In the genomic region with DNA sequence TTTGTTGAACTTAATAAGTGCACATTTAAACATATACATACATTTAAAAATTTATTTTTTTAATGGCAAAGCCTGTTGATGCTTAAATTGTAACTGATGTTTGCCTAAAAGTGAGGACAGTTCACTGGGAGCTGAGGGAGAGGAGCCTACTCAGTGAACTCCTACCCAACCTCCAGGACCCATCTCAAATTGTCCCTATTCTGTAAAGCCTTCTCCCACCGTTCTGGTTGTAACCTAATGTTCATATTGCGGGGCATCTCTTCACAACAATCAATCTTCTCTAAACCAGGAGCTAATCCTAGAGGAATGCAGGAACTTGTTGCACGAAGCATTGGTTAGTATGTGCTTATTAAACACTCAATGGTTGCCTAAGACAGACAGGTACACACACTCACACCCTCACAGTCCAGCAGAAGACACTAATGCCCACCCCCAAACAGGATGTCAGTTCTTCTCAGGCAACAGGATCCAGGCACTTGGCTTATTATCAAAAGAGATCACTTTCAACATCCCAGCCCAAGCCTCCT, we compare ENCODE assay signal across 13 cellular contexts. TPM values are rescaled to one million over a fixed set of nuclear protein-coding genes. Genes with fewer than 3 reads are reported as not detected.
DNase-seq lines count a peak whose midpoint lies in the region; ATAC-seq, FAIRE-seq and TF ChIP-seq lines count a peak whose summit lies in the region.
"Had no signal": no experiment of that assay in that cellular context is flagged by ENCODE, and none has a peak within 500 bp of the region (broad histone marks: within the 10 kb centered on the region; RNA-seq: fewer than 3 reads in every experiment).

No MANE protein-coding gene starts in this region.

- no peaks in the 10 kb centered on the region for H4K20me1 ChIP-seq in H9 (ENCODE audit: control insufficient read depth, insufficient read depth, insufficient read length)

- no peak overlapping the region for H2BK20ac ChIP-seq in H9 (ENCODE audit: low read depth, low read length, poor library complexity, severe bottlenecking)

- H3K9me3 Mint-ChIP-seq in H9 (no peaks in the 10 kb centered on the region), endothelial cell (ENCODE audit: unreplicated experiment) (no peaks in the 10 kb centered on the region)
- no peaks in the 10 kb centered on the region for H3K9me3 Mint-ChIP-seq in natural killer cell treated with Interleukin-12 subunit alpha and Interleukin-12 subunit beta and Interleukin-15 and Interleukin-18, amount 100 ng/mL, for 72 hours

- TF ChIP-seq POLR2A in A549 (IDR thresholded peaks at IDR 0.05; ENCODE audit: low read length), result no peak

- no peak for TF ChIP-seq EP300 in A549 (IDR thresholded peaks at IDR 0.05)

- no peak overlapping the region for H4K8ac ChIP-seq in H9 (replicated peaks; ENCODE audit: insufficient read length, low read depth, low read length)

- CTCF ChIA-PET in A549 (lab: Yijun Ruan, JAX), result interaction anchor here (1.0 kb wide), 1 partner anchor 13 kb away, joined by 3 read pairs; no protein-coding TSS in a partner anchor

- H4K5ac ChIP-seq in H9 (ENCODE audit: insufficient read length, low read depth, low read length), result no peak overlapping the region

- peaks cover 19 to 23% of the 10 kb centered on the region in 2 experiments for H3K4me1 Mint-ChIP-seq in H9
- H3K4me1 Mint-ChIP-seq in natural killer cell treated with Interleukin-12 subunit alpha and Interleukin-12 subunit beta and Interleukin-15 and Interleukin-18, amount 100 ng/mL, for 72 hours (ENCODE audit: low read depth in 2 of 2), result peaks cover 4 to 10% of the 10 kb centered on the region in 2 donors
- H3K4me1 Mint-ChIP-seq in endothelial cell (ENCODE audit: unreplicated experiment), result no peaks in the 10 kb centered on the region

- no peak overlapping the region for H2BK15ac ChIP-seq in H9 (ENCODE audit: low read depth, low read length)

- FAIRE-seq in A549 (lab: Jason Lieb, UNC), result no peak

- H2BK120ac ChIP-seq in H9 (ENCODE audit: low read depth, low read length, poor library complexity, severe bottlenecking), result no peak overlapping the region

- DNase-seq in A549 (ENCODE audit: low read depth in 1 of 2, low spot score in 1 of 2) (no peak), H9 (no peak), GM20000 (ENCODE audit: low spot score) (no peak), NCI-H2227 (lab: John Stamatoyannopoulos, UW; ENCODE audit: unreplicated experiment) (no peak), hepatic stellate cell (ENCODE audit: low spot score) (no peak), endothelial cell (ENCODE audit: low spot score) (no peak)
- no peak for DNase-seq in natural killer cell treated with Interleukin-12 subunit alpha and Interleukin-12 subunit beta and Interleukin-15 and Interleukin-18, amount 100 ng/mL, for 72 hours (ENCODE audit: low spot score)
- DNase-seq: activated CD8-positive, alpha-beta memory T cell treated with anti-CD3 and anti-CD28 coated beads, Interleukin-2, amount 50 U/mL, for 4 hours; foreskin keratinocyte; T1000 had no signal

- no peaks in the 10 kb centered on the region for H3K79me2 ChIP-seq in H9 (ENCODE audit: insufficient read depth, low read length)

- peak overlapping the region; percentile 1 to 92; a peak in 3 of 5 replicates for H3K4me3 Mint-ChIP-seq in H9
- H3K4me3 Mint-ChIP-seq in natural killer cell treated with Interleukin-12 subunit alpha and Interleukin-12 subunit beta and Interleukin-15 and Interleukin-18, amount 100 ng/mL, for 72 hours, result peak overlapping the region; percentile 8
- no peak overlapping the region for H3K4me3 Mint-ChIP-seq in endothelial cell (ENCODE audit: unreplicated experiment)

- H3K18ac ChIP-seq in H9 (ENCODE audit: insufficient read length, low read depth, low read length), result no peak overlapping the region

- H2BK12ac ChIP-seq in H9 (ENCODE audit: insufficient read length, low read depth, low read length), result no peak overlapping the region

- H2AFZ ChIP-seq in H9 (ENCODE audit: low read length), result no peak overlapping the region

- no peak overlapping the region for H3K9ac ChIP-seq in H9 (ENCODE audit: extremely low read depth, insufficient read length, low read length)

- no peak overlapping the region for H4K91ac ChIP-seq in H9 (ENCODE audit: insufficient read length, low read depth, low read length)

- no peak overlapping the region for H2AK5ac ChIP-seq in H9 (ENCODE audit: insufficient read length, low read length)

- no peak for ATAC-seq in A549
- ATAC-seq in natural killer cell treated with Interleukin-12 subunit alpha and Interleukin-12 subunit beta and Interleukin-15 and Interleukin-18, amount 100 ng/mL, for 72 hours, result no peak
- ATAC-seq: foreskin keratinocyte had no signal

- H3K4me2 ChIP-seq in A549, result peak overlapping the region; percentile 97
- H3K4me2 ChIP-seq in H9 (ENCODE audit: insufficient read depth, insufficient read length, low read length), result no peak overlapping the region

- no peak for TF ChIP-seq RAD21 in A549 (conservative IDR thresholded peaks at IDR 0.05 in 1 of 2, IDR thresholded peaks at IDR 0.05 in 1 of 2)

- peaks cover 64% of the 10 kb centered on the region for H3K4me1 ChIP-seq in A549
- no peaks in the 10 kb centered on the region for H3K4me1 ChIP-seq in H9 (ENCODE audit: insufficient read depth, low read length)

- no peak for TF ChIP-seq CTCF in A549 (IDR thresholded peaks at IDR 0.05)
- TF ChIP-seq CTCF in H9 (conservative IDR thresholded peaks at IDR 0.05), result no peak
- no peak for TF ChIP-seq CTCF in GM20000 (IDR thresholded peaks at IDR 0.05; ENCODE audit: extremely low read depth, missing control alignments)
- TF ChIP-seq CTCF in endothelial cell (IDR thresholded peaks at IDR 0.05; ENCODE audit: unreplicated experiment), result no peak

- H3K79me1 ChIP-seq in H9 (ENCODE audit: insufficient read depth, low read depth, low read length, poor library complexity, severe bottlenecking), result no peaks in the 10 kb centered on the region

- 92% methylated on average over 3 of the region's 3 CpGs for WGBS in A549 (ENCODE audit: missing lambda C conversion rate)
- no CpG with 5 or more reads among the region's 3 CpGs for WGBS in H9 (ENCODE audit: extremely low coverage, insufficient read length, low lambda C conversion rate)

- H3K27me3 ChIP-seq in H9 (ENCODE audit: insufficient read depth, low read length), result peaks cover 5% of the 10 kb centered on the region; the same call in 1 of the 2 replicates

- peaks cover 3% of the 10 kb centered on the region for H3K23me2 ChIP-seq in H9 (ENCODE audit: insufficient read length, low read depth, low read length, poor library complexity, severe bottlenecking)

- H3K23ac ChIP-seq in H9 (ENCODE audit: insufficient read length, low read depth, low read length), result no peak overlapping the region

- H3K36me3 Mint-ChIP-seq in H9 (ENCODE audit: insufficient read depth in 1 of 3, low read depth in 3 of 3) (no peaks in the 10 kb centered on the region), endothelial cell (ENCODE audit: low read depth, unreplicated experiment) (no peaks in the 10 kb centered on the region)
- H3K36me3 Mint-ChIP-seq in natural killer cell treated with Interleukin-12 subunit alpha and Interleukin-12 subunit beta and Interleukin-15 and Interleukin-18, amount 100 ng/mL, for 72 hours, result no peaks in the 10 kb centered on the region

- H3K27me3 Mint-ChIP-seq in H9 (ENCODE audit: low read depth) (peaks cover 58% of the 10 kb centered on the region), endothelial cell (ENCODE audit: unreplicated experiment) (peaks cover 5% of the 10 kb centered on the region)
- H3K27me3 Mint-ChIP-seq in natural killer cell treated with Interleukin-12 subunit alpha and Interleukin-12 subunit beta and Interleukin-15 and Interleukin-18, amount 100 ng/mL, for 72 hours, result peaks cover 32 to 44% of the 10 kb centered on the region in 2 donors

- H3K27ac Mint-ChIP-seq in H9 (peak overlapping the region in 1 of 3 experiments; percentile 8; a peak in 1 of 7 replicates), endothelial cell (ENCODE audit: unreplicated experiment) (no peak overlapping the region)
- no peak overlapping the region for H3K27ac Mint-ChIP-seq in natural killer cell treated with Interleukin-12 subunit alpha and Interleukin-12 subunit beta and Interleukin-15 and Interleukin-18, amount 100 ng/mL, for 72 hours

- H3K4me3 ChIP-seq in A549, result no peak overlapping the region

- H2BK5ac ChIP-seq in H9 (ENCODE audit: insufficient read length, low read length), result no peak overlapping the region

- H3K4ac ChIP-seq in H9 (ENCODE audit: low read depth, low read length), result no peak overlapping the region

- POLR2A ChIA-PET in A549 (lab: Yijun Ruan, JAX), result interaction anchor here (1.2 kb wide), 1 partner anchor 52 kb away, joined by 3 read pairs; no protein-coding TSS in a partner anchor

- H3T11ph ChIP-seq in H9 (ENCODE audit: low read length), result no peak overlapping the region

- H3K27ac ChIP-seq in A549 (peak overlapping the region in 1 of 2 experiments; percentile 98; a peak in 4 of 6 replicates), H9 (ENCODE audit: insufficient read length, low read depth, low read length) (no peak overlapping the region), cingulate gyrus (ENCODE audit: low read depth, low read length) (peak overlapping the region; percentile 95)
- H3K27ac ChIP-seq: foreskin keratinocyte, HL-60, skin epidermis had no signal

- H3K14ac ChIP-seq in H9 (ENCODE audit: insufficient read depth, low read length), result no peak overlapping the region

- no peak overlapping the region for H3K56ac ChIP-seq in H9 (ENCODE audit: insufficient read length, low read depth, low read length)

- H3K9me3 ChIP-seq in A549 (no peaks in the 10 kb centered on the region), H9 (ENCODE audit: control insufficient read depth, low read depth, low read length) (no peaks in the 10 kb centered on the region)

TF ChIP-seq in A549, 52 proteins besides CTCF, POLR2A, EP300 and RAD21 (continues in another document):
- TF ChIP-seq FOSL2 (IDR thresholded peaks at IDR 0.05) (no peak), FOSL2 (CRISPR knock-in tag; IDR thresholded peaks at IDR 0.05) (no peak), HEYL (CRISPR knock-in tag; IDR thresholded peaks at IDR 0.05) (no peak), BHLHE40 (IDR thresholded peaks at IDR 0.05; ENCODE audit: low read depth, low read length) (no peak), NR3C1 (IDR thresholded peaks at IDR 0.05) (no peak), HDAC2 (IDR thresholded peaks at IDR 0.05) (no peak), MAZ (IDR thresholded peaks at IDR 0.05; ENCODE audit: borderline replicate concordance, low read depth, low read length) (no peak), FOXS1 (CRISPR knock-in tag; IDR thresholded peaks at IDR 0.05) (no peak), KDM1A (IDR thresholded peaks at IDR 0.05; ENCODE audit: low read depth) (no peak), HOXB13 (CRISPR knock-in tag; IDR thresholded peaks at IDR 0.05; ENCODE audit: low read depth) (no peak)

RNA-seq across cellular contexts. Expression of a gene that starts 1.8 kb away (rescaled TPM):
- polyA plus RNA-seq in A549 (2011; rRNA removed), result 10.6 and 11.3 TPM in 2 replicates
- polyA plus RNA-seq in A549 (2012; cell fraction: cytosol; rRNA removed), result 1.4 and 1.6 TPM in 2 replicates
- polyA plus RNA-seq in A549 (2012; cell fraction: nucleus; rRNA removed), result 2.0 and 3.1 TPM in 2 replicates
- 2.9 to 4.3 TPM (median 3.3 TPM) in 3 replicates for polyA plus RNA-seq in A549 (2017; fragmentation: RNase III; extraction: RNeasy Plus Mini Kit Qiagen cat#74134 plus additional on column Dnase treatment)
- polyA minus RNA-seq in A549 (2011; rRNA and poly(A)+ RNA removed), result 10.9 and 11.9 TPM in 2 replicates
- total RNA-seq in H9 (2021), result 7.6 and 8.4 TPM in 2 replicates
- 1 to 10 TPM; 2.6 to 3.5 TPM for total RNA-seq in natural killer cell treated with Interleukin-12 subunit alpha and Interleukin-12 subunit beta and Interleukin-15 and Interleukin-18, amount 100 ng/mL, for 72 hours
- 0.46 TPM for total RNA-seq in endothelial cell (ENCODE audit: unreplicated experiment)
